In the genomic region with DNA sequence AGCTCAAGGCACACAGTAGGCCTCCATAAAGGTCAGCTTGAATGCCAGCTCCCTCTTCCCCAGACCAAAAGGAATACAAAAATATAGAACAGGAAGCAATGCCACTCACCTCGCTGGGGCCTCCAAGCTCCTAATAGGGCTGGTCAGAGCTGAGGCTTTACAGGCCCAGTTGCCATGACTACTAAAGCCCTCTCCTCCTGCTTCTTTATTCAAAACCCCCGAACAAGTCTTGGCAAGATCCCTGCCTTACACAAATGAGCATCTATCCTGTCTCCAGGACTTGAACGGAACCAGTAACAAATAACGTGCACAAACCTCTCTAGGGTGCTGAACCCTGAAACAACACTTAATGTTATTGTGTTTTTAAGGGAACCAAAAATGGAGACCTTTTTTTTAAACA, we compare ENCODE assay signal across 10 cellular contexts.
DNase-seq lines count a peak whose midpoint lies in the region; ATAC-seq, FAIRE-seq and TF ChIP-seq lines count a peak whose summit lies in the region.
"Had no signal": no experiment of that assay in that cellular context is flagged by ENCODE, and none has a peak within 500 bp of the region (broad histone marks: within the 10 kb centered on the region; RNA-seq: fewer than 3 reads in every experiment).

No MANE protein-coding gene starts in this region.

- no peaks in the 10 kb centered on the region for H4K20me1 ChIP-seq in MM.1S (ENCODE audit: insufficient read depth, low read length)

- H2AFZ ChIP-seq in MM.1S (ENCODE audit: low read length): no peak overlapping the region

- H3K27me3 Mint-ChIP-seq in stimulated activated naive B cell treated with anti-CD40 and anti-IgM and Interleukin-4, amounts not matched to agents 10 μg/mL and 1 μg/mL and 100 μg/mL, for 72 hours: no peaks in the 10 kb centered on the region

- H3K36me3 ChIP-seq in MM.1S (replicated peaks; ENCODE audit: insufficient read depth, low read length): no peaks in the 10 kb centered on the region

- H3K9ac ChIP-seq in MM.1S (ENCODE audit: low read length): no peak overlapping the region

- no peak overlapping the region for H3K4me2 ChIP-seq in MM.1S (ENCODE audit: low read depth, low read length)

- peaks cover 8 to 10% of the 10 kb centered on the region in 2 donors for H3K36me3 Mint-ChIP-seq in stimulated activated naive B cell treated with anti-CD40 and anti-IgM and Interleukin-4, amounts not matched to agents 10 μg/mL and 1 μg/mL and 100 μg/mL, for 72 hours

- no peaks in the 10 kb centered on the region for H3K79me2 ChIP-seq in MM.1S (ENCODE audit: low read length)

- H3K4me3 Mint-ChIP-seq in stimulated activated naive B cell treated with anti-CD40 and anti-IgM and Interleukin-4, amounts not matched to agents 10 μg/mL and 1 μg/mL and 100 μg/mL, for 72 hours: no peak overlapping the region

- no peaks in the 10 kb centered on the region for H3K9me2 ChIP-seq in MM.1S (replicated peaks; ENCODE audit: insufficient read depth, low read length)

- no peaks in the 10 kb centered on the region for H3K27me3 ChIP-seq in MM.1S (replicated peaks; ENCODE audit: insufficient read depth, low read length)

- H3K27ac ChIP-seq in angular gyrus (ENCODE audit: low read depth, low read length) (peak overlapping the region; percentile 1), MM.1S (ENCODE audit: low read length) (no peak overlapping the region)

- TF ChIP-seq CTCF in GM10266 (IDR thresholded peaks at IDR 0.05; ENCODE audit: control insufficient read depth, insufficient read depth, low read depth, missing control alignments) (no peak), MM.1S (IDR thresholded peaks at IDR 0.05; ENCODE audit: low read length) (no peak)

- H3K27ac Mint-ChIP-seq in stimulated activated naive B cell treated with anti-CD40 and anti-IgM and Interleukin-4, amounts not matched to agents 10 μg/mL and 1 μg/mL and 100 μg/mL, for 72 hours: no peak overlapping the region

- no peak for FAIRE-seq in urothelium cell line (lab: Jason Lieb, UNC)

- H3K4me1 Mint-ChIP-seq in stimulated activated naive B cell treated with anti-CD40 and anti-IgM and Interleukin-4, amounts not matched to agents 10 μg/mL and 1 μg/mL and 100 μg/mL, for 72 hours: peaks cover 11 to 13% of the 10 kb centered on the region in 2 donors

- intact Hi-C loops in Right ventricle myocardium superior (cut with DNase I): no loop called here
- intact Hi-C loops in left cardiac atrium (cut with DNase I): no loop called here

- peak; percentile 14 for ATAC-seq in Right ventricle myocardium superior (ENCODE audit: poor library complexity)
- ATAC-seq in left cardiac atrium: no peak
- ATAC-seq in stimulated activated naive B cell treated with anti-CD40 and anti-IgM and Interleukin-4, amounts not matched to agents 10 μg/mL and 1 μg/mL and 100 μg/mL, for 72 hours (replicated peaks): no peak

- H3K4me1 ChIP-seq in MM.1S (ENCODE audit: low read length): no peaks in the 10 kb centered on the region

- peaks cover 0 to 2% of the 10 kb centered on the region in 2 donors for H3K9me3 Mint-ChIP-seq in stimulated activated naive B cell treated with anti-CD40 and anti-IgM and Interleukin-4, amounts not matched to agents 10 μg/mL and 1 μg/mL and 100 μg/mL, for 72 hours

- H3K4me3 ChIP-seq in MM.1S (ENCODE audit: low read length): no peak overlapping the region

- no peaks in the 10 kb centered on the region for H3F3A ChIP-seq in MM.1S (ENCODE audit: insufficient read depth, low read length)

- DNase-seq in Right ventricle myocardium superior (no peak), left cardiac atrium (no peak), kidney tubule cell (ENCODE audit: low spot score) (peak; percentile 13), GM10266 (ENCODE audit: extremely low spot score) (no peak), MM.1S (no peak), urothelium cell line (ENCODE audit: low spot score) (no peak)
- DNase-seq in stimulated activated naive B cell treated with anti-CD40 and anti-IgM and Interleukin-4, amounts not matched to agents 10 μg/mL and 1 μg/mL and 100 μg/mL, for 72 hours: no peak
- DNase-seq: activated CD4-positive, alpha-beta T cell treated with anti-CD3 and anti-CD28 coated beads, Interleukin-2, amount 50 U/mL, for 1 hour; RPMI8226 had no signal

- H3K9me3 ChIP-seq in MM.1S (replicated peaks; ENCODE audit: insufficient read depth, low read length): no peaks in the 10 kb centered on the region
